In genomic region chr13:52840066-52840465, GRCh38 we compare ENCODE assay signal across 36 cellular contexts. TPM values are rescaled to one million over a fixed set of nuclear protein-coding genes. Genes with fewer than 3 reads are reported as not detected.
"Had no signal": no experiment of that assay in that cellular context is flagged by ENCODE, and none has a peak within 500 bp of the region (broad histone marks: within the 10 kb centered on the region; RNA-seq: fewer than 3 reads in every experiment).

No MANE protein-coding gene starts in this region.

- H3K9me3 ChIP-seq: adrenal gland, ascending aorta, body of pancreas, breast epithelium had no signal

- FAIRE-seq: astrocyte, bronchial epithelial cell had no signal

- H3K4me1 ChIP-seq: adrenal gland, ascending aorta, body of pancreas, breast epithelium had no signal

- ATAC-seq: activated naive CD4-positive, alpha-beta T cell treated with anti-CD3 and anti-CD28 coated beads, Interleukin-2, amount 50 U/mL, for 72 hours; activated naive CD8-positive, alpha-beta T cell treated with anti-CD3 and anti-CD28 coated beads, Interleukin-2, amount 50 U/mL, for 24 hours; activated T-cell treated with anti-CD3 and anti-CD28 coated beads, Interleukin-2, amount 50 U/mL, for 4 hours; activated T-cell treated with anti-CD3 and anti-CD28 coated beads, Interleukin-2, amount 50 U/mL, for 72 hours; activated T-helper 17 cell treated with anti-CD3 and anti-CD28 coated beads, Interleukin-2, amount 50 U/mL, for 72 hours; body of pancreas had no signal

- H3K36me3 ChIP-seq: adrenal gland, ascending aorta, brain microvascular endothelial cell, breast epithelium, cardiac muscle cell had no signal

- DNase-seq: activated effector memory CD4-positive, alpha-beta T cell treated with anti-CD3 and anti-CD28 coated beads, Interleukin-2, amount 50 U/mL, for 16 hours; activated effector memory CD4-positive, alpha-beta T cell treated with Interleukin-2 at 50 U/mL for 16 hours; activated gamma-delta T cell; activated gamma-delta T cell treated with Interleukin-2 at 50 U/mL for 16 hours; activated naive CD4-positive, alpha-beta T cell; activated naive CD4-positive, alpha-beta T cell treated with anti-CD3 and anti-CD28 coated beads for 36 hours; activated naive CD4-positive, alpha-beta T cell treated with anti-CD3 and anti-CD28 coated beads, Interleukin-2, amount 10 ng/mL, durations not matched to agents 7 days and 5 days; activated naive CD4-positive, alpha-beta T cell treated with anti-CD3 and anti-CD28 coated beads, Interleukin-2, amount 50 U/mL, for 16 hours; activated naive CD4-positive, alpha-beta T cell treated with Interleukin-2 at 50 U/mL for 16 hours; activated naive CD8-positive, alpha-beta T cell treated with anti-CD3 and anti-CD28 coated beads for 36 hours; activated naive CD8-positive, alpha-beta T cell treated with anti-CD3 and anti-CD28 coated beads, Interleukin-2, amount 10 ng/mL, durations not matched to agents 7 days and 5 days; activated naive CD8-positive, alpha-beta T cell treated with anti-CD3 and anti-CD28 coated beads, Interleukin-2, amount 50 U/mL, for 24 hours; activated T-cell treated with anti-CD3 and anti-CD28 coated beads for 4 hours; activated T-cell treated with anti-CD3 and anti-CD28 coated beads, Interleukin-2, amount 50 U/mL, for 1 hour; activated T-cell treated with anti-CD3 and anti-CD28 coated beads, Interleukin-2, amount 50 U/mL, for 24 hours; activated T-cell treated with anti-CD3 and anti-CD28 coated beads, Interleukin-2, amount 50 U/mL, for 4 hours; activated T-cell treated with anti-CD3 and anti-CD28 coated beads, Interleukin-2, amount 50 U/mL, for 48 hours; activated T-cell treated with anti-CD3 and anti-CD28 coated beads, Interleukin-2, amount 50 U/mL, for 72 hours; adrenal gland; amniotic stem cell; amygdala; anterior cingulate cortex; aorta; body of pancreas; brain microvascular endothelial cell; central memory CD4-positive, alpha-beta T cell; cerebellar nuclear complex had no signal

- H3K27ac ChIP-seq: adrenal gland, ascending aorta, body of pancreas, brain microvascular endothelial cell, breast epithelium, cardiac muscle cell had no signal

- H3K4me3 ChIP-seq: adrenal gland, ascending aorta, body of pancreas, breast epithelium, cardiac muscle cell had no signal

RNA-seq across cellular contexts. Expression of gene PCDH8, which starts 8.4 kb away (rescaled TPM):
- total RNA-seq: activated naive CD4-positive, alpha-beta T cell treated with anti-CD3 and anti-CD28 coated beads for 36 hours; activated naive CD4-positive, alpha-beta T cell treated with anti-CD3 and anti-CD28 coated beads, Interleukin-2, amount 50 U/mL, for 72 hours; activated naive CD8-positive, alpha-beta T cell treated with anti-CD3 and anti-CD28 coated beads for 36 hours; activated naive CD8-positive, alpha-beta T cell treated with anti-CD3 and anti-CD28 coated beads, Interleukin-2, amount 10 ng/mL, durations not matched to agents 7 days and 5 days; activated T-cell treated with anti-CD3 and anti-CD28 coated beads, Interleukin-2, amount 50 U/mL, for 4 hours; activated T-cell treated with anti-CD3 and anti-CD28 coated beads, Interleukin-2, amount 50 U/mL, for 72 hours; activated T-helper 1 cell treated with anti-CD3 and anti-CD28 coated beads, Interleukin-12 subunit alpha, Interleukin-12 subunit beta, Interleukin-2, Interleukin-4 antibody, amounts not matched to agents 30 ng/mL and 10 ng/mL and 1 ng/mL, durations not matched to agents 14 hours and 24 hours and 36 hours; activated T-helper 17 cell treated with anti-CD3 and anti-CD28 coated beads, Interleukin-2, amount 50 U/mL, for 72 hours; ascending aorta; body of pancreas; bronchial epithelial cell; cardiac septum had no signal
- polyA plus RNA-seq: adrenal gland, aorta had no signal
